In genomic region chr6:155107432-155108069, GRCh38 we compare ENCODE assay signal across 17 cellular contexts.
A peak's percentile ranks its signal among the peaks of the same experiment; 100 is the strongest.
DNase-seq lines count a peak whose midpoint lies in the region; ATAC-seq, FAIRE-seq and TF ChIP-seq lines count a peak whose summit lies in the region.
"Had no signal": no experiment of that assay in that cellular context is flagged by ENCODE, and none has a peak within 500 bp of the region (broad histone marks: within the 10 kb centered on the region; RNA-seq: fewer than 3 reads in every experiment).

No MANE protein-coding gene starts in this region.

- 69 to 83% methylated on average over 7 of the region's 7 CpGs for WGBS in pancreas, 2 donors

- intact Hi-C loops in left ventricle myocardium superior (cut with micrococcal nuclease) (no loop called here), Right ventricle myocardium inferior (cut with DNase I) (no loop called here), tibial artery (cut with DNase I; ENCODE audit: low total_unique reads) (no loop called here), lower lobe of right lung (cut with DNase I) (no loop called here), pancreas (cut with DNase I) (no loop called here)
- intact Hi-C loops in activated CD4-positive, alpha-beta memory T cell treated with anti-CD3 and anti-CD28 coated beads for 36 hours (cut with micrococcal nuclease): loop anchor here (1.0 kb wide), 1 partner anchor 9 kb away; no protein-coding TSS in a partner anchor

- peak overlapping the region; percentile 62 to 77 for H3K27ac ChIP-seq in tibial artery
- no peak overlapping the region for H3K27ac ChIP-seq in lower lobe of right lung
- no peak overlapping the region for H3K27ac ChIP-seq in pancreas
- H3K27ac ChIP-seq: foreskin keratinocyte, Peyer's patch, upper lobe of left lung had no signal

- H3K27me3 ChIP-seq in tibial artery (no peaks in the 10 kb centered on the region), lower lobe of right lung (ENCODE audit: low read depth) (no peaks in the 10 kb centered on the region), pancreas (no peaks in the 10 kb centered on the region)
- H3K27me3 ChIP-seq: foreskin keratinocyte, Peyer's patch, upper lobe of left lung had no signal

- H3K36me3 ChIP-seq in tibial artery (no peaks in the 10 kb centered on the region), lower lobe of right lung (no peaks in the 10 kb centered on the region), pancreas (no peaks in the 10 kb centered on the region)
- H3K36me3 ChIP-seq: Peyer's patch, upper lobe of left lung had no signal

- H3K4me1 Mint-ChIP-seq in activated CD4-positive, alpha-beta memory T cell treated with anti-CD3 and anti-CD28 coated beads for 36 hours (ENCODE audit: low read depth): peaks cover 32% of the 10 kb centered on the region
- H3K4me1 Mint-ChIP-seq in endothelial cell (ENCODE audit: unreplicated experiment): peaks cover 55% of the 10 kb centered on the region

- no peaks in the 10 kb centered on the region for H3K36me3 Mint-ChIP-seq in activated CD4-positive, alpha-beta memory T cell treated with anti-CD3 and anti-CD28 coated beads for 36 hours
- H3K36me3 Mint-ChIP-seq in endothelial cell (ENCODE audit: low read depth, unreplicated experiment): no peaks in the 10 kb centered on the region

- no peaks in the 10 kb centered on the region for H3K9me3 ChIP-seq in tibial artery
- no peaks in the 10 kb centered on the region for H3K9me3 ChIP-seq in lower lobe of right lung
- H3K9me3 ChIP-seq in pancreas: no peaks in the 10 kb centered on the region
- H3K9me3 ChIP-seq: Peyer's patch, upper lobe of left lung had no signal

- TF ChIP-seq CTCF in endothelial cell (IDR thresholded peaks at IDR 0.05; ENCODE audit: unreplicated experiment) (no peak), tibial artery (IDR thresholded peaks at IDR 0.05) (no peak), lower lobe of right lung (IDR thresholded peaks at IDR 0.05) (no peak), pancreas (IDR thresholded peaks at IDR 0.05) (no peak)

- H3K4me1 ChIP-seq in tibial artery (peaks cover 0 to 29% (median 0%) of the 10 kb centered on the region in 4 donors), lower lobe of right lung (no peaks in the 10 kb centered on the region), pancreas (no peaks in the 10 kb centered on the region)
- H3K4me1 ChIP-seq: foreskin keratinocyte, Peyer's patch, upper lobe of left lung had no signal

- ATAC-seq in left ventricle myocardium superior (peak; percentile 54), Right ventricle myocardium inferior (no peak), lower lobe of right lung (no peak), pancreas (no peak)
- ATAC-seq: foreskin keratinocyte had no signal

- peak overlapping the region; percentile 67 for H3K4me3 Mint-ChIP-seq in activated CD4-positive, alpha-beta memory T cell treated with anti-CD3 and anti-CD28 coated beads for 36 hours
- H3K4me3 Mint-ChIP-seq in endothelial cell (ENCODE audit: unreplicated experiment): peak overlapping the region; percentile 19
- H3K4me3 Mint-ChIP-seq: neural crest cell had no signal

- CTCF ChIA-PET in activated CD4-positive, alpha-beta memory T cell treated with anti-CD3 and anti-CD28 coated beads for 36 hours (lab: Charles Lee): interaction anchor here (1.4 kb wide), 1 partner anchor 180 kb away, joined by 3 read pairs; no protein-coding TSS in a partner anchor

- H3K9me3 Mint-ChIP-seq in activated CD4-positive, alpha-beta memory T cell treated with anti-CD3 and anti-CD28 coated beads for 36 hours: no peaks in the 10 kb centered on the region
- no peaks in the 10 kb centered on the region for H3K9me3 Mint-ChIP-seq in endothelial cell (ENCODE audit: unreplicated experiment)
- H3K9me3 Mint-ChIP-seq: neural crest cell had no signal

- peak overlapping the region; percentile 16 to 19 for H3K4me3 ChIP-seq in tibial artery
- H3K4me3 ChIP-seq in lower lobe of right lung: no peak overlapping the region
- no peak overlapping the region for H3K4me3 ChIP-seq in pancreas
- H3K4me3 ChIP-seq: Peyer's patch, upper lobe of left lung had no signal

- peaks cover 3% of the 10 kb centered on the region for H3K27me3 Mint-ChIP-seq in activated CD4-positive, alpha-beta memory T cell treated with anti-CD3 and anti-CD28 coated beads for 36 hours
- peaks cover 4% of the 10 kb centered on the region for H3K27me3 Mint-ChIP-seq in endothelial cell (ENCODE audit: unreplicated experiment)

- no peak for DNase-seq in left ventricle myocardium superior
- DNase-seq in Right ventricle myocardium inferior (ENCODE audit: missing footprints): no peak
- no peak for DNase-seq in activated CD4-positive, alpha-beta memory T cell treated with anti-CD3 and anti-CD28 coated beads for 36 hours
- DNase-seq in endothelial cell (ENCODE audit: low spot score): no peak
- DNase-seq in tibial artery: no peak
- no peak for DNase-seq in RKO (ENCODE audit: low spot score)
- no peak for DNase-seq in lower lobe of right lung
- no peak for DNase-seq in pancreas
- DNase-seq: activated CD4-positive, alpha-beta T cell treated with anti-CD3 and anti-CD28 coated beads for 48 hours; activated naive CD4-positive, alpha-beta T cell; central memory CD4-positive, alpha-beta T cell; foreskin keratinocyte; NCI-H2029; Peyer's patch; stimulated activated CD4-positive, alpha-beta T cell treated with anti-CD3 and anti-CD28 coated beads, Interleukin-4, amount 100 ng/mL, for 24 hours; upper lobe of left lung had no signal

- POLR2A ChIA-PET in activated CD4-positive, alpha-beta memory T cell treated with anti-CD3 and anti-CD28 coated beads for 36 hours (lab: Charles Lee): interaction anchor here (1.2 kb wide), 2 partner anchors 14 to 51 kb away, joined by 4 to 6 read pairs; no protein-coding TSS in a partner anchor

- H3K27ac Mint-ChIP-seq in activated CD4-positive, alpha-beta memory T cell treated with anti-CD3 and anti-CD28 coated beads for 36 hours: peak overlapping the region; percentile 41
- H3K27ac Mint-ChIP-seq in endothelial cell (ENCODE audit: unreplicated experiment): peak overlapping the region; percentile 92

- no peak for FAIRE-seq in pancreas (lab: Jason Lieb, UNC)

Comparison
In these comparisons a context has a peak if more than half of its experiments do, and no peak if none do; other contexts are left out.
1. H3K27ac ChIP-seq: peak in tibial artery (2 of 2); none in lower lobe of right lung (single experiment) and pancreas (0 of 4).
2. H3K4me3 ChIP-seq: peak in tibial artery (2 of 2); none in lower lobe of right lung (single experiment) and pancreas (0 of 4).